ENCODE assay signal across 29 cellular contexts in genomic region chr11:109552376-109552775, GRCh38.
DNase-seq lines count a peak whose midpoint lies in the region; ATAC-seq, FAIRE-seq and TF ChIP-seq lines count a peak whose summit lies in the region.
"Had no signal": no experiment of that assay in that cellular context is flagged by ENCODE, and none has a peak within 500 bp of the region (broad histone marks: within the 10 kb centered on the region; RNA-seq: fewer than 3 reads in every experiment).

No MANE protein-coding gene starts in this region.

- intact Hi-C loops in head of caudate nucleus (cut with DNase I), result no loop called here

- no peak for FAIRE-seq in H54 (lab: Jason Lieb, UNC)
- no peak for FAIRE-seq in urothelium cell line (lab: Jason Lieb, UNC)
- FAIRE-seq: endometrium, H1, pancreas had no signal

- peak; percentile 77 for ATAC-seq in RWPE2 (ENCODE audit: low read depth)
- ATAC-seq: left lobe of liver, natural killer cell, pancreas had no signal

- H3K4me1 ChIP-seq in RWPE2 (ENCODE audit: insufficient read depth, poor library complexity, severe bottlenecking), result peaks cover 11% of the 10 kb centered on the region
- H3K4me1 ChIP-seq: pancreas, right atrium auricular region had no signal

- no peak overlapping the region for H3K27ac ChIP-seq in RWPE2 (ENCODE audit: poor library complexity, severe bottlenecking)
- H3K27ac ChIP-seq: pancreas, right atrium auricular region, thoracic aorta, VCaP had no signal

- H3K36me3 ChIP-seq in RWPE2 (ENCODE audit: low read depth), result no peaks in the 10 kb centered on the region
- H3K36me3 ChIP-seq: pancreas, right atrium auricular region, thoracic aorta had no signal

- H3K9me3 ChIP-seq in RWPE2 (ENCODE audit: severe bottlenecking), result no peaks in the 10 kb centered on the region
- H3K9me3 ChIP-seq: pancreas, right atrium auricular region, thoracic aorta had no signal

- DNase-seq in H54 (ENCODE audit: insufficient read length, low spot score) (peak; percentile 6), RWPE2 (ENCODE audit: low spot score) (no peak), fibroblast of peridontal ligament (ENCODE audit: extremely low read depth) (peak; percentile 5), urothelium cell line (ENCODE audit: low spot score) (peak; percentile 10), head of caudate nucleus (no peak), NCI-H1417 treated with DMSO at 0.1 percent for 48 hours (lab: John Stamatoyannopoulos, UW) (no peak)
- no peak for DNase-seq in activated CD4-positive, alpha-beta T cell treated with anti-CD3 and anti-CD28 coated beads for 48 hours
- DNase-seq: activated CD4-positive, alpha-beta T cell treated with anti-CD3 and anti-CD28 coated beads, Interleukin-2, amount 50 U/mL, for 4 hours; activated CD8-positive, alpha-beta memory T cell treated with anti-CD3 and anti-CD28 coated beads, Interleukin-2, amount 50 U/mL, for 4 hours; anterior cingulate cortex; caudate nucleus; CD4-positive, alpha-beta memory T cell; dermis blood vessel endothelial cell; DMS 273 treated with DMSO at 0.1 percent for 48 hours; GDM1; natural killer cell; NCI-H1694 treated with DMSO at 0.1 percent for 48 hours; NCI-H526; pancreas; RPMI8226; stimulated activated CD4-positive, alpha-beta T cell treated with anti-CD3 and anti-CD28 coated beads, Interleukin-12 subunit alpha, Interleukin-12 subunit beta, amount 100 ng/mL, for 4 hours; stimulated activated CD4-positive, alpha-beta T cell treated with anti-CD3 and anti-CD28 coated beads, Interleukin-4, amount 100 ng/mL, for 4 hours; stimulated activated naive CD4-positive, alpha-beta T cell had no signal

- no peaks in the 10 kb centered on the region for H3K27me3 ChIP-seq in RWPE2 (ENCODE audit: insufficient read depth, poor library complexity, severe bottlenecking)
- H3K27me3 ChIP-seq: pancreas, right atrium auricular region had no signal

- TF ChIP-seq CTCF in RWPE2 (IDR thresholded peaks at IDR 0.05; ENCODE audit: poor library complexity, severe bottlenecking), result no peak

- no peak for TF ChIP-seq POLR2A in H54 (IDR thresholded peaks at IDR 0.05; ENCODE audit: low read depth, low read length)

- no peak overlapping the region for H3K4me3 ChIP-seq in RWPE2 (ENCODE audit: severe bottlenecking)
- H3K4me3 ChIP-seq: pancreas, right atrium auricular region, thoracic aorta had no signal

Comparison
In these comparisons a context has a peak if more than half of its experiments do, and no peak if none do; other contexts are left out.
1. DNase-seq: peak in H54 (single experiment), fibroblast of peridontal ligament (single experiment) and urothelium cell line (single experiment); none in RWPE2 (single experiment), activated CD4-positive, alpha-beta T cell treated with anti-CD3 and anti-CD28 coated beads for 48 hours (single experiment), head of caudate nucleus (0 of 42) and NCI-H1417 treated with DMSO at 0.1 percent for 48 hours (single experiment).